Comparison of ENCODE assay signal across 16 cellular contexts in genomic region chr3:71266875-71267274, GRCh38.
DNase-seq lines count a peak whose midpoint lies in the region; ATAC-seq and TF ChIP-seq lines count a peak whose summit lies in the region.
"Had no signal": no experiment of that assay in that cellular context is flagged by ENCODE, and none has a peak within 500 bp of the region (broad histone marks: within the 10 kb centered on the region; RNA-seq: fewer than 3 reads in every experiment).

No MANE protein-coding gene starts in this region.

- no peak overlapping the region for H3K9ac ChIP-seq in Karpas-422 (ENCODE audit: low read length)
- H3K9ac ChIP-seq: BLaER1 treated with 17β-estradiol and CSF1 and Interleukin-3, amounts not matched to agents 10 nM and 100 nM had no signal

- H2AFZ ChIP-seq in Karpas-422 (ENCODE audit: low read length), result no peak overlapping the region

- intact Hi-C loops in activated naive CD4-positive, alpha-beta T cell treated with anti-CD3 and anti-CD28 coated beads for 36 hours (cut with micrococcal nuclease), result loop anchor here (2.0 kb wide), 1 partner anchor 34 kb away; no protein-coding TSS in a partner anchor
- intact Hi-C loops in mucosa of descending colon (cut with DNase I, micrococcal nuclease) (no loop called here), esophagus squamous epithelium (cut with DNase I) (no loop called here)

- H3K4me1 ChIP-seq in Karpas-422 (ENCODE audit: low read length) (peaks cover 99% of the 10 kb centered on the region), mucosa of descending colon (ENCODE audit: low read depth) (no peaks in the 10 kb centered on the region), esophagus squamous epithelium (no peaks in the 10 kb centered on the region)
- H3K4me1 ChIP-seq: BLaER1 treated with 17β-estradiol and CSF1 and Interleukin-3, amounts not matched to agents 10 nM and 100 nM had no signal

- no peaks in the 10 kb centered on the region for H3K9me3 ChIP-seq in Karpas-422 (ENCODE audit: low read length)
- no peaks in the 10 kb centered on the region for H3K9me3 ChIP-seq in mucosa of descending colon
- H3K9me3 ChIP-seq in esophagus squamous epithelium, result no peaks in the 10 kb centered on the region
- H3K9me3 ChIP-seq: A549; BLaER1 treated with 17β-estradiol and CSF1 and Interleukin-3, amounts not matched to agents 10 nM and 100 nM had no signal

- no peak for TF ChIP-seq POLR2A in esophagus squamous epithelium (IDR thresholded peaks at IDR 0.05)

- peak; percentile 36 for ATAC-seq in mucosa of descending colon
- ATAC-seq: A549, Right ventricle myocardium inferior had no signal

- WGBS in esophagus squamous epithelium, 2 donors, result 73 to 74% methylated on average over 1 of the region's 1 CpG

- no peaks in the 10 kb centered on the region for H3K27me3 Mint-ChIP-seq in activated naive CD4-positive, alpha-beta T cell treated with anti-CD3 and anti-CD28 coated beads, Interleukin-2, amount 50 U/mL, for 24 hours
- H3K27me3 Mint-ChIP-seq in activated naive CD4-positive, alpha-beta T cell treated with anti-CD3 and anti-CD28 coated beads for 36 hours (ENCODE audit: low read depth), result no peaks in the 10 kb centered on the region

- H3K4me3 ChIP-seq in Karpas-422 (ENCODE audit: low read length) (no peak overlapping the region), mucosa of descending colon (no peak overlapping the region), esophagus squamous epithelium (no peak overlapping the region)
- H3K4me3 ChIP-seq: A549; BLaER1 treated with 17β-estradiol and CSF1 and Interleukin-3, amounts not matched to agents 10 nM and 100 nM had no signal

- H3K9me3 Mint-ChIP-seq in activated naive CD4-positive, alpha-beta T cell treated with anti-CD3 and anti-CD28 coated beads, Interleukin-2, amount 50 U/mL, for 24 hours, result peaks cover 2% of the 10 kb centered on the region
- no peaks in the 10 kb centered on the region for H3K9me3 Mint-ChIP-seq in activated naive CD4-positive, alpha-beta T cell treated with anti-CD3 and anti-CD28 coated beads for 36 hours

- peaks cover 29% of the 10 kb centered on the region for H3K36me3 Mint-ChIP-seq in activated naive CD4-positive, alpha-beta T cell treated with anti-CD3 and anti-CD28 coated beads, Interleukin-2, amount 50 U/mL, for 24 hours
- H3K36me3 Mint-ChIP-seq in activated naive CD4-positive, alpha-beta T cell treated with anti-CD3 and anti-CD28 coated beads for 36 hours (ENCODE audit: low read depth), result peaks cover 8% of the 10 kb centered on the region

- H3K4me2 ChIP-seq in Karpas-422 (ENCODE audit: low read depth, low read length, poor library complexity, severe bottlenecking), result peak overlapping the region; percentile 17
- H3K4me2 ChIP-seq: A549; BLaER1 treated with 17β-estradiol and CSF1 and Interleukin-3, amounts not matched to agents 10 nM and 100 nM had no signal

- H3K27me3 ChIP-seq in Karpas-422 (ENCODE audit: low read length) (no peaks in the 10 kb centered on the region), esophagus squamous epithelium (no peaks in the 10 kb centered on the region)
- H3K27me3 ChIP-seq: BLaER1 treated with 17β-estradiol and CSF1 and Interleukin-3, amounts not matched to agents 10 nM and 100 nM had no signal

- H3K4me3 Mint-ChIP-seq in activated naive CD4-positive, alpha-beta T cell treated with anti-CD3 and anti-CD28 coated beads, Interleukin-2, amount 50 U/mL, for 24 hours, result no peak overlapping the region
- H3K4me3 Mint-ChIP-seq in activated naive CD4-positive, alpha-beta T cell treated with anti-CD3 and anti-CD28 coated beads for 36 hours, result no peak overlapping the region

- CTCF ChIA-PET in activated naive CD4-positive, alpha-beta T cell treated with anti-CD3 and anti-CD28 coated beads for 36 hours (lab: Charles Lee), result interaction anchor here (1.6 kb wide), 1 partner anchor 15 kb away, joined by 5 read pairs; no protein-coding TSS in a partner anchor

- peaks cover 5% of the 10 kb centered on the region; the same call in 1 of the 2 replicates for H4K20me1 ChIP-seq in Karpas-422 (ENCODE audit: insufficient read depth, low read depth, low read length)
- H4K20me1 ChIP-seq: BLaER1 treated with 17β-estradiol and CSF1 and Interleukin-3, amounts not matched to agents 10 nM and 100 nM had no signal

- peaks cover 90% of the 10 kb centered on the region for H3K4me1 Mint-ChIP-seq in activated naive CD4-positive, alpha-beta T cell treated with anti-CD3 and anti-CD28 coated beads, Interleukin-2, amount 50 U/mL, for 24 hours
- H3K4me1 Mint-ChIP-seq in activated naive CD4-positive, alpha-beta T cell treated with anti-CD3 and anti-CD28 coated beads for 36 hours (ENCODE audit: low read depth), result peaks cover 77% of the 10 kb centered on the region

- no peak for DNase-seq in activated naive CD4-positive, alpha-beta T cell treated with anti-CD3 and anti-CD28 coated beads for 36 hours
- DNase-seq in Karpas-422 (no peak), mucosa of descending colon (no peak), esophagus squamous epithelium (lab: John Stamatoyannopoulos, UW) (no peak), NCI-H748 (lab: John Stamatoyannopoulos, UW; ENCODE audit: unreplicated experiment) (no peak)
- DNase-seq in stimulated activated CD4-positive, alpha-beta T cell treated with anti-CD3 and anti-CD28 coated beads, Interleukin-2, amount 100 ng/mL, for 48 hours, result no peak
- DNase-seq: DMS79 treated with DMSO at 0.1 percent for 48 hours; NCI-H1092 treated with DMSO at 0.1 percent for 48 hours; NCI-H2081; NCI-H446 treated with DMSO at 0.1 percent for 48 hours; NCI-H748 treated with DMSO at 0.1 percent for 48 hours; NK-92 treated with Interleukin-12 subunit alpha and Interleukin-12 subunit beta, amount 100 ng/mL, for 24 hours had no signal

- H3K79me2 ChIP-seq in Karpas-422 (ENCODE audit: low read length), result peaks cover 92% of the 10 kb centered on the region

- H3K36me3 ChIP-seq in Karpas-422 (ENCODE audit: insufficient read depth, low read length) (peaks cover 18% of the 10 kb centered on the region), mucosa of descending colon (ENCODE audit: low read depth) (no peaks in the 10 kb centered on the region), esophagus squamous epithelium (no peaks in the 10 kb centered on the region)
- H3K36me3 ChIP-seq: BLaER1 treated with 17β-estradiol and CSF1 and Interleukin-3, amounts not matched to agents 10 nM and 100 nM had no signal

- H3K27ac ChIP-seq in Karpas-422 (ENCODE audit: low read length) (peak overlapping the region; percentile 97), esophagus squamous epithelium (no peak overlapping the region)
- H3K27ac ChIP-seq: A549; BLaER1 treated with 17β-estradiol and CSF1 and Interleukin-3, amounts not matched to agents 10 nM and 100 nM had no signal

- TF ChIP-seq CTCF in mucosa of descending colon (IDR thresholded peaks at IDR 0.05), result no peak
- no peak for TF ChIP-seq CTCF in esophagus squamous epithelium (IDR thresholded peaks at IDR 0.05)

- H3K9me2 ChIP-seq in Karpas-422 (replicated peaks; ENCODE audit: insufficient read depth, low read length), result no peaks in the 10 kb centered on the region

- peak overlapping the region; percentile 57 for H3K27ac Mint-ChIP-seq in activated naive CD4-positive, alpha-beta T cell treated with anti-CD3 and anti-CD28 coated beads, Interleukin-2, amount 50 U/mL, for 24 hours
- no peak overlapping the region for H3K27ac Mint-ChIP-seq in activated naive CD4-positive, alpha-beta T cell treated with anti-CD3 and anti-CD28 coated beads for 36 hours
